8 cellular contexts compared by ENCODE assay signal in the genomic region with DNA sequence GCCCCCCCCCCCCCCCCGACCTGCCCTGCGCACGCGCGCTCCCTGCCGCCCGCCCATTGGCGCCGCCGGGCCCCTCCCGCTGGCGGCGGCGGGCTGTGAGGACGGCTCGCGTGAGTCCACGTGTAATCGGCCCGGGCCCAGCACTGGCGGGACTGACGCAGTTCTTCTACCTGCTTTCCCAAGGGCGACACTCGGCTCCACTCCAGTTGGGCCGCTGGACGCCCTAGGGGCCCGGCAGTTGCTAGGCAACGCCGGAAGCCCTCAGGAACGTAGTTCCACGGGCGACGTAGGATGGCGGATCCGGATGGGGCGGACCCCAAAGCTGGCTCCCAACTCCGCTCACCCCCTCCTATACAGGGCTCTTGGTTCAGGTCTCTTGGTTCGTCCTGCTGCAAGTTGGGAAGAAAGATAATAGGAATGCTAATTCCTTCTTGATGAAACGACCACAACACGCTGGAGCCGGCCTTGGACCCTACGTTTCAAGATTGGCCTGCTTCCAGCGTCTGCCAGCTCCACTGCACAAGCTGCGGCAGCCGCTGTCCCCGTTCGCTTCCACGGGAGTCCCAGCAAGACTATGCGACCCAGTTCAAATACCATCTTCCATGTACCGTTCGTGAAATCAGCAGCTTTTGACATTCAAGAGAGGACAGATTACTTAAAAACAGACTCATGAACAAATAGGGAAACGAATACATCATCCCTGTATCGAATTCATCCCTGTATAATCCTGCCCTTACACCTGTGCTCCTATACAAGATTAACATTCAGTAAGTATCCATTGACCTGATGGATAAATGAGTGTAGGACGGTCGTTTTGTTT. TPM values are rescaled to one million over a fixed set of nuclear protein-coding genes. Genes with fewer than 3 reads are reported as not detected.
A peak's percentile ranks its signal among the peaks of the same experiment; 100 is the strongest.
DNase-seq lines count a peak whose midpoint lies in the region; ATAC-seq and TF ChIP-seq lines count a peak whose summit lies in the region.

No MANE protein-coding gene starts in this region.

- H3K27me3 Mint-ChIP-seq in endothelial cell (ENCODE audit: unreplicated experiment) (peaks cover 21% of the 10 kb centered on the region), mesothelial cell of epicardium (ENCODE audit: low read depth) (no peaks in the 10 kb centered on the region)

- H3K27ac Mint-ChIP-seq in endothelial cell (ENCODE audit: unreplicated experiment) (peak overlapping the region; percentile 91), mesothelial cell of epicardium (peak overlapping the region; percentile 77)

- TF ChIP-seq CTCF in endothelial cell (IDR thresholded peaks at IDR 0.05; ENCODE audit: unreplicated experiment) (no peak), mesothelial cell of epicardium (IDR thresholded peaks at IDR 0.05; ENCODE audit: unreplicated experiment) (no peak)

- peaks cover 39% of the 10 kb centered on the region for H3K4me1 Mint-ChIP-seq in endothelial cell (ENCODE audit: unreplicated experiment)
- H3K4me1 Mint-ChIP-seq in mesothelial cell of epicardium = peaks cover 29% of the 10 kb centered on the region

- peak; percentile 92 for DNase-seq in Caki2 (ENCODE audit: low read depth)
- DNase-seq in HT-29 (ENCODE audit: low spot score) = peak; percentile 94
- DNase-seq in NOMO-1 (lab: John Stamatoyannopoulos, UW; ENCODE audit: unreplicated experiment in 2 of 2) = peak; percentile 61 to 77
- peak; percentile 46 for DNase-seq in activated CD8-positive, alpha-beta memory T cell treated with anti-CD3 and anti-CD28 coated beads, Interleukin-2, amount 50 U/mL, for 24 hours (ENCODE audit: extremely low read depth)
- peak; percentile 78 for DNase-seq in endothelial cell (ENCODE audit: low spot score)
- peak; percentile 75 to 83 for DNase-seq in mesothelial cell of epicardium (ENCODE audit: low spot score in 2 of 2, unreplicated experiment in 2 of 2)
- peak; percentile 63 for DNase-seq in stimulated activated CD8-positive, alpha-beta memory T cell treated with anti-CD3 and anti-CD28 coated beads, Interleukin-15, amount 100 ng/mL, for 4 hours (ENCODE audit: low read depth in 2 of 2)

- H3K4me3 Mint-ChIP-seq in endothelial cell (ENCODE audit: unreplicated experiment) = peak overlapping the region; percentile 96
- H3K4me3 Mint-ChIP-seq in mesothelial cell of epicardium = peak overlapping the region; percentile 78

- in situ Hi-C loops in Caki2 (cut with HindIII; ENCODE audit: low pct_unique_long_range_greater_than_20kb, low sequenced_read_pairs) = no loop called here

- peaks cover 11% of the 10 kb centered on the region for H3K36me3 Mint-ChIP-seq in endothelial cell (ENCODE audit: low read depth, unreplicated experiment)
- H3K36me3 Mint-ChIP-seq in mesothelial cell of epicardium = peaks cover 8% of the 10 kb centered on the region

- H3K9me3 Mint-ChIP-seq in endothelial cell (ENCODE audit: unreplicated experiment) (no peaks in the 10 kb centered on the region), mesothelial cell of epicardium (no peaks in the 10 kb centered on the region)

- ATAC-seq in GM21367 (IDR thresholded peaks at IDR 0.05; ENCODE audit: unreplicated experiment) = peak; percentile 68

RNA-seq across cellular contexts. Expression of gene MCFD2, which starts 0.4 kb away (rescaled TPM):
- total RNA-seq in Caki2 (2014; rRNA removed; shearing (Covaris generic); ENCODE audit: low replicate concordance) = 135 and 173 TPM in 2 replicates
- 92.6 and 110 TPM in 2 replicates for total RNA-seq in HT-29 (2014; rRNA removed; shearing (Covaris generic))
- total RNA-seq in endothelial cell (ENCODE audit: unreplicated experiment) = 121 TPM
- 78.0 to 82.0 TPM (median 81.9 TPM) in 3 replicates for total RNA-seq in mesothelial cell of epicardium

RNA-seq across cellular contexts. Expression of gene TTC7A, which starts 25.0 kb away (rescaled TPM):
- total RNA-seq in Caki2 (2014; rRNA removed; shearing (Covaris generic); ENCODE audit: low replicate concordance) = 20.3 and 22.3 TPM in 2 replicates
- total RNA-seq in HT-29 (2014; rRNA removed; shearing (Covaris generic)) = 21.2 and 23.5 TPM in 2 replicates
- total RNA-seq in endothelial cell (ENCODE audit: unreplicated experiment) (10.8 TPM), mesothelial cell of epicardium (12.1 to 13.9 TPM (median 12.8 TPM) in 3 replicates)

Comparison
In these comparisons a context has a peak if more than half of its experiments do, and no peak if none do; other contexts are left out.
1. Peak in every context shown above with its lines: DNase-seq and ATAC-seq.